ENCODE assay signal across 24 cellular contexts in genomic region chr14:38758661-38759060, GRCh38.
"Had no signal": no experiment of that assay in that cellular context is flagged by ENCODE, and none has a peak within 500 bp of the region (broad histone marks: within the 10 kb centered on the region; RNA-seq: fewer than 3 reads in every experiment).

No MANE protein-coding gene starts in this region.

- H3K27me3 ChIP-seq: neural progenitor cell, ovary, right lobe of liver, sigmoid colon, stomach, thyroid gland, tibial nerve, upper lobe of left lung, vagina had no signal

- DNase-seq: natural killer cell; occipital lobe; ovary; posterior cingulate gyrus; psoas muscle; right cardiac atrium; right lobe of liver; sigmoid colon; small intestine; stimulated activated CD4-positive, alpha-beta T cell treated with anti-CD3 and anti-CD28 coated beads, Interleukin-15, amount 100 ng/mL, for 24 hours; stimulated activated CD4-positive, alpha-beta T cell treated with anti-CD3 and anti-CD28 coated beads, Interleukin-2, amount 100 ng/mL, for 24 hours; stimulated activated CD4-positive, alpha-beta T cell treated with anti-CD3 and anti-CD28 coated beads, Interleukin-2, amount 100 ng/mL, for 48 hours; stimulated activated CD4-positive, alpha-beta T cell treated with anti-CD3 and anti-CD28 coated beads, Interleukin-4, amount 100 ng/mL, for 24 hours; stimulated activated naive B cell treated with anti-CD40 and anti-IgM and Interleukin-4, amounts not matched to agents 10 μg/mL and 1 μg/mL and 100 μg/mL, for 72 hours; stimulated activated naive CD4-positive, alpha-beta T cell treated with Interleukin-2 at 50 U/mL for 16 hours; stomach; thyroid gland; trophoblast cell; upper lobe of left lung had no signal

- H3K27ac ChIP-seq: neural progenitor cell, ovary, parathyroid adenoma, psoas muscle, right lobe of liver, sigmoid colon, stomach, thoracic aorta, thyroid gland, tibial nerve, upper lobe of left lung, vagina had no signal

- H3K4me3 ChIP-seq: neural progenitor cell, ovary, psoas muscle, right lobe of liver, sigmoid colon, stomach, thoracic aorta, thyroid gland, tibial nerve, upper lobe of left lung, vagina had no signal

- H3K36me3 ChIP-seq: neural progenitor cell, ovary, right lobe of liver, sigmoid colon, stomach, thoracic aorta, thyroid gland, tibial nerve, upper lobe of left lung, vagina had no signal

- H3K9me3 ChIP-seq: ovary, right lobe of liver, sigmoid colon, stomach, thoracic aorta, thyroid gland, upper lobe of left lung, vagina had no signal

- H3K4me1 ChIP-seq: parathyroid adenoma, psoas muscle, right lobe of liver, sigmoid colon, stomach, thyroid gland, upper lobe of left lung, vagina had no signal
